ENCODE assay signal across 1 cellular context in genomic region chr6:31940256-31940664, GRCh38.
TF ChIP-seq lines count a peak whose summit lies in the region.

No MANE protein-coding gene starts in this region.

TF ChIP-seq in WTC11, 78 proteins besides CTCF, POLR2A, EP300 and RAD21 (continued from another document):
- TF ChIP-seq, protein P1, sequence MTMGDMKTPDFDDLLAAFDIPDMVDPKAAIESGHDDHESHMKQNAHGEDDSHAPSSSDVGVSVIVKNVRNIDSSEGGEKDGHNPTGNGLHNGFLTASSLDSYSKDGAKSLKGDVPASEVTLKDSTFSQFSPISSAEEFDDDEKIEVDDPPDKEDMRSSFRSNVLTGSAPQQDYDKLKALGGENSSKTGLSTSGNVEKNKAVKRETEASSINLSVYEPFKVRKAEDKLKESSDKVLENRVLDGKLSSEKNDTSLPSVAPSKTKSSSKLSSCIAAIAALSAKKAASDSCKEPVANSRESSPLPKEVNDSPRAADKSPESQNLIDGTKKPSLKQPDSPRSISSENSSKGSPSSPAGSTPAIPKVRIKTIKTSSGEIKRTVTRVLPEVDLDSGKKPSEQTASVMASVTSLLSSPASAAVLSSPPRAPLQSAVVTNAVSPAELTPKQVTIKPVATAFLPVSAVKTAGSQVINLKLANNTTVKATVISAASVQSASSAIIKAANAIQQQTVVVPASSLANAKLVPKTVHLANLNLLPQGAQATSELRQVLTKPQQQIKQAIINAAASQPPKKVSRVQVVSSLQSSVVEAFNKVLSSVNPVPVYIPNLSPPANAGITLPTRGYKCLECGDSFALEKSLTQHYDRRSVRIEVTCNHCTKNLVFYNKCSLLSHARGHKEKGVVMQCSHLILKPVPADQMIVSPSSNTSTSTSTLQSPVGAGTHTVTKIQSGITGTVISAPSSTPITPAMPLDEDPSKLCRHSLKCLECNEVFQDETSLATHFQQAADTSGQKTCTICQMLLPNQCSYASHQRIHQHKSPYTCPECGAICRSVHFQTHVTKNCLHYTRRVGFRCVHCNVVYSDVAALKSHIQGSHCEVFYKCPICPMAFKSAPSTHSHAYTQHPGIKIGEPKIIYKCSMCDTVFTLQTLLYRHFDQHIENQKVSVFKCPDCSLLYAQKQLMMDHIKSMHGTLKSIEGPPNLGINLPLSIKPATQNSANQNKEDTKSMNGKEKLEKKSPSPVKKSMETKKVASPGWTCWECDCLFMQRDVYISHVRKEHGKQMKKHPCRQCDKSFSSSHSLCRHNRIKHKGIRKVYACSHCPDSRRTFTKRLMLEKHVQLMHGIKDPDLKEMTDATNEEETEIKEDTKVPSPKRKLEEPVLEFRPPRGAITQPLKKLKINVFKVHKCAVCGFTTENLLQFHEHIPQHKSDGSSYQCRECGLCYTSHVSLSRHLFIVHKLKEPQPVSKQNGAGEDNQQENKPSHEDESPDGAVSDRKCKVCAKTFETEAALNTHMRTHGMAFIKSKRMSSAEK (CRISPR knock-in tag; IDR thresholded peaks at IDR 0.05; ENCODE audit: borderline replicate concordance), result no peak
- TF ChIP-seq ZBTB43 (CRISPR knock-in tag; IDR thresholded peaks at IDR 0.05), result no peak
- no peak for TF ChIP-seq JAZF1 (CRISPR knock-in tag; IDR thresholded peaks at IDR 0.05)
